31 cellular contexts compared by ENCODE assay signal in the genomic region with DNA sequence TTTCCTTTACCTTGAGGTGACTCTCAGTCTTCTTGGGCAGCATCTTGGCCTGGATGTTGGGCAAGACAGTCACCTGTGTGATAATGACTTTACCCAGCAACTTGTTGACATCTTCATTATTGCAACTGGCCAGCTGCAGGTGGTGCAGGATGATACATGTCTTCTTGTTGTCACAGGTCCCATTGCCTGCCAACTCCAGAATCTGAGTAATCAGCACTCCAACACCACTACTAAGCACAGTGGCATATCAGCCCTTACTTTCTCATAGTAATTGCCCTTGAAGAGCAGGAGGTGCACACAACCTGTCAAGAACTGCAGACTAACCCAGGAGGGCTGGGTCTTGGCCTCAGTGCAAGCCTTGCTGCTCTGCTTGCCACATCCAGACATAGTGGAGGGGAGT. TPM values are rescaled to one million over a fixed set of nuclear protein-coding genes. Genes with fewer than 3 reads are reported as not detected.
"Had no signal": no experiment of that assay in that cellular context is flagged by ENCODE, and none has a peak within 500 bp of the region (broad histone marks: within the 10 kb centered on the region; RNA-seq: fewer than 3 reads in every experiment).

No MANE protein-coding gene starts in this region.

- H3K4me3 ChIP-seq: K562, MG63, PC-9, SJSA1 had no signal

- H3K27me3 ChIP-seq: MG63, SJSA1 had no signal

- DNase-seq: Kasumi-1, KG1, MG63, MV-4-11, NCI-H1092, NCI-H1105, NCI-H1417 treated with DMSO at 0.1 percent for 48 hours, NCI-H1436 treated with DMSO at 0.1 percent for 48 hours, NCI-H1694 treated with DMSO at 0.1 percent for 48 hours, NCI-H187 treated with DMSO at 0.1 percent for 48 hours, NCI-H2029, NCI-H2081, NCI-H2171 treated with DMSO at 0.1 percent for 48 hours, NCI-H2227 treated with DMSO at 0.1 percent for 48 hours, NCI-H345, NCI-H446, NCI-H510A treated with DMSO at 0.1 percent for 48 hours, NCI-H524 treated with DMSO at 0.1 percent for 48 hours, NCI-H526 treated with DMSO at 0.1 percent for 48 hours, NCI-H774, PC-9, SHP77, SK-N-SH, SW 1271 had no signal

- H3K9me3 ChIP-seq: MG63, SJSA1, SK-N-SH had no signal

- H3K36me3 ChIP-seq: MG63, SJSA1 had no signal

- H3K27ac ChIP-seq: PC-9, RWPE1, SJSA1 had no signal

- H3K4me1 ChIP-seq: SJSA1 had no signal

- ATAC-seq: K562, Panc1, Right ventricle myocardium inferior had no signal

- FAIRE-seq: K562, RCC 7860 had no signal

RNA-seq across cellular contexts. Expression of a gene that starts 57.8 kb away (rescaled TPM):
- total RNA-seq: K562, OCI-LY7, PC-9, Right ventricle myocardium inferior had no signal
